In the genomic region with DNA sequence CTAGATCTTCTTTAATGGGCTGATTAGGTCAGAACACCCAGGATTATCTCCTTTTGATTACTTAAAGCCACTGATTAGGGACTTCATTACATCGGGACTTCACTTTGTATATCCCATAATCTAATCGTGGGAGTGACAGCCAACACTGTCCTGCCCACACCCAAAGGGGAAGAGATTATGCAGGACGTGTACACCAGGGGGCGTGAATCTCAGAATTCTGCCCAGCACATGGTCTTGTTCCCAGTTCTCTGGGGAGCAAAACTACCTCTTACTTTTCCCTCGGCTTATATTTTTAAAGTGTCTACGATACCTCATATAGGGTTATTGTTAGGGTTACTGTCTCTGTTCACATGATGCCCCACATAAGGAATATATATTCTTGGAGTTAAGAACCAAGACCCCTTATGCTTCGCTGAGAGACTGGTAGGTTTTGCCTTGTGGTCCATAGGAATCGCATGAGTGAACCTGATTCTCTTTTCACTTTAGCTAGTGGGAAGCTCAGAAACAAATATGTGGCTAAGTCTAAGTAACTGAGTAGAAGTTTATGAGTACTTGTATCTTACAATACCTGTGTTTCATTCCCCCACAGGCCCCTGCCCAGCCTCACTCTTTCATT, we compare ENCODE assay signal across 8 cellular contexts.
DNase-seq lines count a peak whose midpoint lies in the region; ATAC-seq, FAIRE-seq and TF ChIP-seq lines count a peak whose summit lies in the region.

No MANE protein-coding gene starts in this region.

- H2BK12ac ChIP-seq in H1 (ENCODE audit: low read depth, low read length) = no peak overlapping the region

- intact Hi-C loops in pancreas (cut with DNase I) = loop anchor here in 1 of 3 donors (5.0 kb wide), 1 partner anchor 297 kb away; no protein-coding TSS in a partner anchor

- H3K23me2 ChIP-seq in H1 (ENCODE audit: low read depth, low read length) = peaks cover 2% of the 10 kb centered on the region; the same call in 1 of the 2 replicates

- no peak overlapping the region for H3K23ac ChIP-seq in H1 (ENCODE audit: insufficient read length)

- TF ChIP-seq RAD21 in H1 (IDR thresholded peaks at IDR 0.05 in 1 of 2, conservative IDR thresholded peaks at IDR 0.05 in 1 of 2; ENCODE audit: low read depth in 2 of 2, low read length in 2 of 2) = peak; percentile 35

- H3K27me3 ChIP-seq in H1 (replicated peaks in 1 of 4; ENCODE audit: control insufficient read depth in 3 of 4, extremely low read depth in 1 of 4, insufficient read depth in 3 of 4, low read length in 3 of 4) (no peaks in the 10 kb centered on the region), pancreas (no peaks in the 10 kb centered on the region)

- no peak overlapping the region for H2BK120ac ChIP-seq in H1 (replicated peaks; ENCODE audit: low read depth, low read length)

- H3K4me3 ChIP-seq in H1 (ENCODE audit: extremely low read depth in 1 of 4, insufficient read depth in 2 of 4, low read depth in 3 of 4, low read length in 4 of 4) (no peak overlapping the region), pancreas (no peak overlapping the region)

- H3K79me1 ChIP-seq in H1 (ENCODE audit: low read depth, low read length) = no peaks in the 10 kb centered on the region

- CTCF ChIA-PET in H1 (lab: Charles Lee; ENCODE audit: partially characterized antibody) = interaction anchor here (0.9 to 14.6 kb wide), 19 partner anchors 13 to 373 kb away, joined by 3 to 384 read pairs (median 11); a partner anchor contains a TSS

- H4K8ac ChIP-seq in H1 (ENCODE audit: extremely low read depth, insufficient read depth, low read length) = no peak overlapping the region

- no peak overlapping the region for H3K14ac ChIP-seq in H1 (ENCODE audit: insufficient read length)

- H3K4ac ChIP-seq in H1 (replicated peaks; ENCODE audit: insufficient read length, low read depth, low read length) = no peak overlapping the region

- no peak for TF ChIP-seq EP300 in H1 (IDR thresholded peaks at IDR 0.05; ENCODE audit: borderline replicate concordance in 1 of 2, low read depth in 2 of 2, low read length in 2 of 2)

- no peaks in the 10 kb centered on the region for H3K79me2 ChIP-seq in H1 (ENCODE audit: control insufficient read depth in 1 of 2, insufficient read depth in 2 of 2, low read length in 2 of 2)

- no peak overlapping the region for H3K4me2 ChIP-seq in H1 (ENCODE audit: insufficient read depth in 1 of 2, low read depth in 2 of 2, low read length in 2 of 2)

- H2BK15ac ChIP-seq in H1 (ENCODE audit: low read length) = no peak overlapping the region

- no peak overlapping the region for H4K91ac ChIP-seq in H1 (replicated peaks; ENCODE audit: insufficient read length, low read length)

- TF ChIP-seq CTCF in GM12873 (IDR thresholded peaks at IDR 0.05; ENCODE audit: insufficient read depth, low read depth, low read length, missing control alignments) = peak; percentile 74
- peak; percentile 43 to 69 (median 67); a peak in 3 of 4 replicates for TF ChIP-seq CTCF in H1 (IDR thresholded peaks at IDR 0.05; ENCODE audit: control extremely low read depth in 1 of 3, insufficient read depth in 1 of 3, low read depth in 1 of 3, low read length in 3 of 3)
- peak in 1 of 4 donors; percentile 9 for TF ChIP-seq CTCF in pancreas (IDR thresholded peaks at IDR 0.05)

- no peaks in the 10 kb centered on the region for H4K20me1 ChIP-seq in H1 (replicated peaks in 1 of 2; ENCODE audit: control insufficient read depth in 1 of 2, insufficient read depth in 2 of 2, low read length in 2 of 2)

- WGBS in H1 (ENCODE audit: extremely low coverage in 1 of 2, insufficient coverage in 1 of 2, insufficient read length in 1 of 2, insufficient replicate concordance in 2 of 2, low coverage in 1 of 2, low lambda C conversion rate in 2 of 2, missing lambda C conversion rate in 1 of 2), 2 experiments = 82% methylated on average over 8 of the region's 8 CpGs; no CpG with 5 or more reads in 1 of the 2 experiments
- WGBS in pancreas, 2 donors = 61 to 68% methylated on average over 8 of the region's 8 CpGs

- H3K9me3 ChIP-seq in H1 (ENCODE audit: insufficient read depth in 2 of 2, low read depth in 1 of 2, low read length in 1 of 2) = no peaks in the 10 kb centered on the region
- no peaks in the 10 kb centered on the region for H3K9me3 ChIP-seq in pancreas

- no peak overlapping the region for H3K56ac ChIP-seq in H1 (replicated peaks; ENCODE audit: insufficient read length, low read depth, low read length)

- POLR2A ChIA-PET in H1 (lab: Charles Lee; ENCODE audit: partially characterized antibody) = no interaction called here

- H3K27ac ChIP-seq in H1 (ENCODE audit: low read depth, low read length) (no peak overlapping the region), pancreas (no peak overlapping the region)

- no peak overlapping the region for H2AK5ac ChIP-seq in H1 (ENCODE audit: low read depth, low read length)

- ATAC-seq in HG03460 (IDR thresholded peaks at IDR 0.05; ENCODE audit: unreplicated experiment) = peak; percentile 45
- ATAC-seq in pancreas = no peak

- no peak overlapping the region for H4K5ac ChIP-seq in H1 (ENCODE audit: insufficient read length, low read depth, low read length)

- H2BK5ac ChIP-seq in H1 (ENCODE audit: low read depth, low read length) = no peak overlapping the region

- H3K36me3 ChIP-seq in H1 (ENCODE audit: control insufficient read depth in 2 of 4, insufficient read depth in 4 of 4, low read length in 3 of 4) (no peaks in the 10 kb centered on the region), pancreas (no peaks in the 10 kb centered on the region)

- TF ChIP-seq POLR2A in H1 (IDR thresholded peaks at IDR 0.05; ENCODE audit: control extremely low read depth in 1 of 2, low read depth in 2 of 2, low read length in 2 of 2) = no peak

- H3K18ac ChIP-seq in H1 (ENCODE audit: extremely low read depth, low read length) = no peak overlapping the region

- peaks cover 0 to 6% (median 0%) of the 10 kb centered on the region in 4 experiments; a peak in 2 of 7 replicates for H3K4me1 ChIP-seq in H1 (replicated peaks in 1 of 4; ENCODE audit: control insufficient read depth in 3 of 4, insufficient read depth in 4 of 4, low read length in 3 of 4)
- H3K4me1 ChIP-seq in pancreas = no peaks in the 10 kb centered on the region

- H2BK20ac ChIP-seq in H1 (ENCODE audit: low read length) = no peak overlapping the region

- no peak overlapping the region for H2AFZ ChIP-seq in H1 (ENCODE audit: low read length)

- H3K9ac ChIP-seq in H1 (replicated peaks in 1 of 4; ENCODE audit: extremely low read depth in 1 of 4, low read depth in 3 of 4, low read length in 3 of 4) = no peak overlapping the region

- DNase-seq in A172 (ENCODE audit: low spot score) (peak; percentile 57), SKM-1 treated with dmso at 0.1 percent for 144 hours (lab: John Stamatoyannopoulos, UW; ENCODE audit: unreplicated experiment) (peak; percentile 2), H1 (ENCODE audit: low read depth in 1 of 2, low spot score in 2 of 2) (peak in 1 of 2 experiments; percentile 71), pancreas (no peak), mucosa of gallbladder (ENCODE audit: low spot score) (no peak)
- peak; percentile 16 to 58 (median 18) for DNase-seq in stimulated activated CD4-positive, alpha-beta T cell treated with anti-CD3 and anti-CD28 coated beads, Interleukin-12 subunit alpha, Interleukin-12 subunit beta, amount 100 ng/mL, for 48 hours (ENCODE audit: low read depth in 2 of 3, low spot score in 1 of 3)

- FAIRE-seq in H1 (lab: Jason Lieb, UNC) (no peak), pancreas (lab: Jason Lieb, UNC) (no peak)

TF ChIP-seq in H1, 55 proteins besides CTCF, POLR2A, EP300 and RAD21:
- TF ChIP-seq SP1 (IDR thresholded peaks at IDR 0.05; ENCODE audit: low read depth, low read length) (no peak), RXRA (IDR thresholded peaks at IDR 0.05; ENCODE audit: insufficient read depth, low read depth, low read length) (no peak), BCL11A (IDR thresholded peaks at IDR 0.05; ENCODE audit: low read depth in 2 of 2, low read length in 2 of 2) (no peak)
- TF ChIP-seq, protein P1, sequence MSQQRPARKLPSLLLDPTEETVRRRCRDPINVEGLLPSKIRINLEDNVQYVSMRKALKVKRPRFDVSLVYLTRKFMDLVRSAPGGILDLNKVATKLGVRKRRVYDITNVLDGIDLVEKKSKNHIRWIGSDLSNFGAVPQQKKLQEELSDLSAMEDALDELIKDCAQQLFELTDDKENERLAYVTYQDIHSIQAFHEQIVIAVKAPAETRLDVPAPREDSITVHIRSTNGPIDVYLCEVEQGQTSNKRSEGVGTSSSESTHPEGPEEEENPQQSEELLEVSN (IDR thresholded peaks at IDR 0.05) = peak; percentile 26; the same call in 1 of the 2 replicates
- TF ChIP-seq, protein P2, sequence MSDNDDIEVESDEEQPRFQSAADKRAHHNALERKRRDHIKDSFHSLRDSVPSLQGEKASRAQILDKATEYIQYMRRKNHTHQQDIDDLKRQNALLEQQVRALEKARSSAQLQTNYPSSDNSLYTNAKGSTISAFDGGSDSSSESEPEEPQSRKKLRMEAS (IDR thresholded peaks at IDR 0.05) = peak; percentile 84

Comparison
In these comparisons a context has a peak if more than half of its experiments do, and no peak if none do; other contexts are left out.
1. DNase-seq: peak in A172 (single experiment), SKM-1 treated with dmso at 0.1 percent for 144 hours (single experiment) and stimulated activated CD4-positive, alpha-beta T cell treated with anti-CD3 and anti-CD28 coated beads, Interleukin-12 subunit alpha, Interleukin-12 subunit beta, amount 100 ng/mL, for 48 hours (3 of 3); none in pancreas (0 of 6) and mucosa of gallbladder (single experiment).